12 cellular contexts compared by ENCODE assay signal in genomic region chr9:120441446-120442279, GRCh38.
DNase-seq lines count a peak whose midpoint lies in the region; ATAC-seq and TF ChIP-seq lines count a peak whose summit lies in the region.
"Had no signal": no experiment of that assay in that cellular context is flagged by ENCODE, and none has a peak within 500 bp of the region (broad histone marks: within the 10 kb centered on the region; RNA-seq: fewer than 3 reads in every experiment).

No MANE protein-coding gene starts in this region.

- H3K9ac ChIP-seq in adipocyte (ENCODE audit: low read length) (peak overlapping the region; percentile 46), smooth muscle cell (ENCODE audit: low read depth) (peak overlapping the region; percentile 83), PC-3 (ENCODE audit: low read length) (no peak overlapping the region)

- no peak overlapping the region for H3K27ac ChIP-seq in foreskin keratinocyte
- H3K27ac ChIP-seq in smooth muscle cell (ENCODE audit: low read depth), result peak overlapping the region; percentile 97
- no peak overlapping the region for H3K27ac ChIP-seq in PC-3 (ENCODE audit: low read length)

- POLR2A ChIA-PET in PC-3 (lab: Charles Lee; ENCODE audit: unreplicated experiment), result no interaction called here

- H3K36me3 ChIP-seq in adipocyte (ENCODE audit: control insufficient read depth, insufficient read depth, low read length, severe bottlenecking), result peaks cover 5% of the 10 kb centered on the region
- H3K36me3 ChIP-seq in smooth muscle cell (ENCODE audit: low read depth), result no peaks in the 10 kb centered on the region
- peaks cover 13% of the 10 kb centered on the region for H3K36me3 ChIP-seq in PC-3 (ENCODE audit: low read depth, low read length)

- H3K4me3 Mint-ChIP-seq in HFFc6, result peak overlapping the region; percentile 27
- H3K4me3 Mint-ChIP-seq: activated naive CD8-positive, alpha-beta T cell had no signal

- peaks cover 19% of the 10 kb centered on the region for H3K36me3 Mint-ChIP-seq in HFFc6 (ENCODE audit: low read depth)

- H3K4me3 ChIP-seq in adipocyte (ENCODE audit: low read length), result peak overlapping the region; percentile 35
- H3K4me3 ChIP-seq in smooth muscle cell, result no peak overlapping the region
- H3K4me3 ChIP-seq in PC-3 (ENCODE audit: low read length), result no peak overlapping the region

- intact Hi-C loops in PC-3 (cut with micrococcal nuclease), result no loop called here

- BruUV-seq in PC-3 (replicated peaks; lab: Mats Ljungman, UMichigan), result no TSS peak

- 34% methylated on average over 9 of the region's 9 CpGs for WGBS in smooth muscle cell (ENCODE audit: low lambda C conversion rate)

- peak; percentile 34 for ATAC-seq in foreskin keratinocyte
- no peak for ATAC-seq in GM21515 (IDR thresholded peaks at IDR 0.05; ENCODE audit: unreplicated experiment)
- ATAC-seq in stimulated activated naive CD8-positive, alpha-beta T cell treated with anti-CD3 and anti-CD28 coated beads, Interleukin-15, Interleukin-2, amounts not matched to agents 100 U/mL and 50 U/mL, for 24 hours, result no peak
- ATAC-seq in GM18861 (IDR thresholded peaks at IDR 0.05; ENCODE audit: unreplicated experiment), result no peak
- no peak for ATAC-seq in PC-3

- peaks cover 4% of the 10 kb centered on the region; the same call in 1 of the 2 replicates for H3K27me3 Mint-ChIP-seq in HFFc6 (ENCODE audit: insufficient read depth)
- H3K27me3 Mint-ChIP-seq: activated naive CD8-positive, alpha-beta T cell; progenitor cell of endocrine pancreas had no signal

- CTCF ChIA-PET in PC-3 (lab: Charles Lee), result no interaction called here

- H3K4me1 ChIP-seq in adipocyte (ENCODE audit: control insufficient read depth, insufficient read depth, low read length) (peaks cover 64% of the 10 kb centered on the region), foreskin keratinocyte (no peaks in the 10 kb centered on the region), smooth muscle cell (ENCODE audit: low read depth) (peaks cover 2% of the 10 kb centered on the region), PC-3 (ENCODE audit: insufficient read depth, low read length) (peaks cover 10% of the 10 kb centered on the region; the same call in 1 of the 2 replicates)

- H3K4me1 Mint-ChIP-seq in HFFc6 (ENCODE audit: low read depth), result peaks cover 53% of the 10 kb centered on the region

- TF ChIP-seq CTCF in HFFc6 (IDR thresholded peaks at IDR 0.05) (no peak), foreskin keratinocyte (conservative IDR thresholded peaks at IDR 0.05) (no peak), smooth muscle cell (IDR thresholded peaks at IDR 0.05; ENCODE audit: borderline replicate concordance, insufficient read depth, poor library complexity, severe bottlenecking) (no peak), PC-3 (conservative IDR thresholded peaks at IDR 0.05; ENCODE audit: low read depth, low read length) (no peak)

- peaks cover 32% of the 10 kb centered on the region for H3F3A ChIP-seq in smooth muscle cell (ENCODE audit: low read depth)
- H3F3A ChIP-seq in PC-3 (ENCODE audit: low read length, unreplicated experiment), result no peaks in the 10 kb centered on the region

- H3K27me3 ChIP-seq in adipocyte (replicated peaks; ENCODE audit: control insufficient read depth, insufficient read depth, low read length) (no peaks in the 10 kb centered on the region), foreskin keratinocyte (no peaks in the 10 kb centered on the region), smooth muscle cell (ENCODE audit: low read depth) (no peaks in the 10 kb centered on the region), PC-3 (ENCODE audit: low read length) (no peaks in the 10 kb centered on the region)

- H4K20me1 ChIP-seq in smooth muscle cell (ENCODE audit: low read depth) (no peaks in the 10 kb centered on the region), PC-3 (ENCODE audit: low read length) (no peaks in the 10 kb centered on the region)

- peak overlapping the region; percentile 88 for H3K27ac Mint-ChIP-seq in HFFc6
- H3K27ac Mint-ChIP-seq: activated naive CD8-positive, alpha-beta T cell; progenitor cell of endocrine pancreas had no signal

- no peak overlapping the region for H2AFZ ChIP-seq in smooth muscle cell (ENCODE audit: low read depth)
- H2AFZ ChIP-seq in PC-3 (ENCODE audit: low read length), result no peak overlapping the region

- peak; percentile 70 for DNase-seq in HFFc6
- DNase-seq in adipocyte (ENCODE audit: low read depth), result peak; percentile 72
- peak; percentile 50 to 81 for DNase-seq in foreskin keratinocyte
- no peak for DNase-seq in smooth muscle cell (lab: John Stamatoyannopoulos, UW; ENCODE audit: unreplicated experiment)
- no peak for DNase-seq in stimulated activated naive CD8-positive, alpha-beta T cell treated with anti-CD3 and anti-CD28 coated beads, Interleukin-15, Interleukin-2, amounts not matched to agents 100 U/mL and 50 U/mL, for 24 hours
- no peak for DNase-seq in PC-3
- DNase-seq: activated CD8-positive, alpha-beta memory T cell treated with anti-CD3 and anti-CD28 coated beads for 24 hours; NCI-H2029 treated with DMSO at 0.1 percent for 48 hours had no signal

- no peaks in the 10 kb centered on the region for H3K9me2 ChIP-seq in PC-3 (replicated peaks; ENCODE audit: low read length)

- no peaks in the 10 kb centered on the region for H3K79me2 ChIP-seq in smooth muscle cell (ENCODE audit: low read depth)
- no peaks in the 10 kb centered on the region for H3K79me2 ChIP-seq in PC-3 (ENCODE audit: low read length)

- H3K9me3 ChIP-seq in adipocyte (ENCODE audit: control insufficient read depth, low read length) (no peaks in the 10 kb centered on the region), smooth muscle cell (replicated peaks; ENCODE audit: low read depth) (no peaks in the 10 kb centered on the region), PC-3 (ENCODE audit: low read length) (no peaks in the 10 kb centered on the region)

- peak overlapping the region; percentile 63 for H3K4me2 ChIP-seq in smooth muscle cell
- no peak overlapping the region for H3K4me2 ChIP-seq in PC-3 (ENCODE audit: low read length)

- no peaks in the 10 kb centered on the region for H3K9me3 Mint-ChIP-seq in HFFc6

Comparison
In these comparisons a context has a peak if more than half of its experiments do, and no peak if none do; other contexts are left out.
1. DNase-seq: peak in HFFc6 (single experiment), adipocyte (single experiment) and foreskin keratinocyte (2 of 2); none in smooth muscle cell (single experiment), stimulated activated naive CD8-positive, alpha-beta T cell treated with anti-CD3 and anti-CD28 coated beads, Interleukin-15, Interleukin-2, amounts not matched to agents 100 U/mL and 50 U/mL, for 24 hours (single experiment) and PC-3 (single experiment).